In genomic region chr4:6916587-6917444, GRCh38 we compare ENCODE assay signal across 7 cellular contexts. TPM values are rescaled to one million over a fixed set of nuclear protein-coding genes. Genes with fewer than 3 reads are reported as not detected.
DNase-seq lines count a peak whose midpoint lies in the region; ATAC-seq and TF ChIP-seq lines count a peak whose summit lies in the region.

No MANE protein-coding gene starts in this region.

- H3K9me3 Mint-ChIP-seq in MCF 10A (ENCODE audit: unreplicated experiment) = no peaks in the 10 kb centered on the region

- H3K4me3 ChIP-seq in transverse colon = peak overlapping the region in 2 of 4 donors; percentile 6 to 10

- TF ChIP-seq CTCF in MCF 10A (IDR thresholded peaks at IDR 0.05; ENCODE audit: unreplicated experiment) = no peak
- no peak for TF ChIP-seq CTCF in transverse colon (IDR thresholded peaks at IDR 0.05)

- no TSS peak for BruUV-seq in MCF 10A (replicated peaks; lab: Mats Ljungman, UMichigan)

- no peak overlapping the region for H3K27ac Mint-ChIP-seq in MCF 10A (ENCODE audit: low read depth, unreplicated experiment)

- H3K27me3 Mint-ChIP-seq in MCF 10A (ENCODE audit: insufficient read depth, unreplicated experiment) = no peaks in the 10 kb centered on the region

- no peaks in the 10 kb centered on the region for H3K27me3 ChIP-seq in transverse colon

- H3K27ac ChIP-seq in transverse colon = peak overlapping the region; percentile 85 to 91 (median 86)

- peaks cover 17% of the 10 kb centered on the region for H3K4me1 Mint-ChIP-seq in MCF 10A (ENCODE audit: insufficient read depth, unreplicated experiment)

- intact Hi-C loops in MCF 10A (cut with micrococcal nuclease) = no loop called here
- intact Hi-C loops in transverse colon (cut with DNase I; ENCODE audit: low total_unique reads) = no loop called here

- DNase-seq in UCSD-AML1 (lab: John Stamatoyannopoulos, UW; ENCODE audit: unreplicated experiment) = peak; percentile 75
- DNase-seq in MCF 10A (ENCODE audit: unreplicated experiment) = peak; percentile 73
- peak; percentile 66 for DNase-seq in mucosa of gallbladder (ENCODE audit: low spot score)
- DNase-seq in transverse colon = peak; percentile 80

- CTCF ChIA-PET in MCF 10A (lab: Yijun Ruan, JAX) = interaction anchor here (0.6 to 1.0 kb wide), 3 partner anchors 41 to 127 kb away, joined by 3 to 8 read pairs (median 4); no protein-coding TSS in a partner anchor

- no peaks in the 10 kb centered on the region for H3K36me3 ChIP-seq in transverse colon

- no peak overlapping the region for H3K4me3 Mint-ChIP-seq in MCF 10A (ENCODE audit: unreplicated experiment)

- in situ Hi-C loops in transverse colon (cut with MboI; ENCODE audit: low pct_ligation_motif_present in 1 of 4, low pct_unique_long_range_greater_than_20kb in 1 of 4, low sequenced_read_pairs in 3 of 4) = no loop called here

- peaks cover under 1% of the 10 kb centered on the region for H3K36me3 Mint-ChIP-seq in MCF 10A (ENCODE audit: insufficient read depth, unreplicated experiment)

- ATAC-seq in HG03432 (IDR thresholded peaks at IDR 0.05; ENCODE audit: unreplicated experiment) (peak; percentile 7), GM21526 (IDR thresholded peaks at IDR 0.05; ENCODE audit: low FRiP score, unreplicated experiment) (no peak), HG02798 (IDR thresholded peaks at IDR 0.05; ENCODE audit: poor library complexity, unreplicated experiment) (no peak)

- peak; percentile 65 for TF ChIP-seq POLR2A in transverse colon (IDR thresholded peaks at IDR 0.05)

- H3K9me3 ChIP-seq in transverse colon = no peaks in the 10 kb centered on the region

- 31 to 38% methylated on average over 2 to 15 of the region's 15 CpGs for WGBS in transverse colon (ENCODE audit: low coverage in 1 of 2), 2 donors

- peaks cover 37 to 84% (median 52%) of the 10 kb centered on the region in 4 donors for H3K4me1 ChIP-seq in transverse colon

- peak; percentile 51 for TF ChIP-seq EP300 in transverse colon (IDR thresholded peaks at IDR 0.05; ENCODE audit: low read depth)

- POLR2A ChIA-PET in MCF 10A (lab: Yijun Ruan, JAX) = interaction anchor here (0.7 to 0.8 kb wide), 2 partner anchors 9 to 201 kb away, joined by 3 read pairs; partner anchors contain the start of gene BLOC1S4

RNA-seq across cellular contexts. Expression of gene TBC1D14, which starts 7.2 kb away (rescaled TPM):
- total RNA-seq in MCF 10A (2022) = 52.6 and 55.1 TPM in 2 replicates
- 37.1 TPM for total RNA-seq in mucosa of gallbladder
- total RNA-seq in transverse colon = 10 to 100 TPM; 42.6 to 56.9 (median 54.0) TPM
